ENCODE assay signal across 8 cellular contexts in the genomic region with DNA sequence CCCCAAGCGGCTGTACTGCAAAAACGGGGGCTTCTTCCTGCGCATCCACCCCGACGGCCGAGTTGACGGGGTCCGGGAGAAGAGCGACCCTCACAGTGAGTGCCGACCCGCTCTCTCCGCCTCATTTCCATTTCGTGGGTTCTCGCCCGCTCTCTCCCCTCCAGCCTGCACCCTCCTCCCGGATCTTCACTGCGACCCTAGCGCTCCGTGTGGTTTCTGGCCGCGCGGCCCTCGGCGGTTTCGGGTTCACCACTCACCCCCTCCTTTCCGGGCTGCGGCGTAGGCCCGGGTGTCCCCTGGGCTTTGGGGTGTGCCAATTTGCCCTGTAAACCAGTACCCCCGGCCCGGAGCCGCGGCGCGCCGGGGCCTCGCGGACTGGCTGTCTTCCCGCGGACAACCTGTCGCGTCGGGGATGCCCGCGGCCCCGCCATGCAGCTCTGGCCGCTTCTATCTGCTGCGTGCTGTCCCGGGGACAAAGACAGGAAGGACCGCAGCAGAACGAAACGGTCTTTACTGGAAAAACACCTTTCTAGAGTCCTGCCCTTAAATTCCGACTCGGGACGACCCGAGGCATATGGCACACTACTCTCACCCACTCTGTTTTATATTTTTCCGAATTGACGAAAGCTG. TPM values are rescaled to one million over a fixed set of nuclear protein-coding genes. Genes with fewer than 3 reads are reported as not detected.
DNase-seq lines count a peak whose midpoint lies in the region; ATAC-seq, FAIRE-seq and TF ChIP-seq lines count a peak whose summit lies in the region.

No MANE protein-coding gene starts in this region.

- no peak for TF ChIP-seq EP300 in HepG2 (IDR thresholded peaks at IDR 0.05; ENCODE audit: low read depth in 2 of 2, low read length in 2 of 2)
- no peak for TF ChIP-seq EP300 in HepG2 (CRISPR knock-in tag; IDR thresholded peaks at IDR 0.05; ENCODE audit: borderline replicate concordance)

- TF ChIP-seq POLR2A in HepG2 (IDR thresholded peaks at IDR 0.05; ENCODE audit: insufficient read depth in 1 of 2, low read depth in 2 of 2, low read length in 2 of 2) = no peak

- H3K9me3 ChIP-seq in HepG2 (ENCODE audit: low read length) = no peaks in the 10 kb centered on the region

- intact Hi-C loops in HepG2 (cut with micrococcal nuclease; ENCODE audit: unreplicated experiment) = loop anchor here (5.0 kb wide), 1 partner anchor 85 kb away; no protein-coding TSS in a partner anchor

- H3K4me3 Mint-ChIP-seq in T-helper 1 cell treated with Interleukin-12 subunit alpha and Interleukin-12 subunit beta and Interleukin-4 antibody, amounts not matched to agents 30 μg/mL and 1 μg/mL, for 36 hours = peak overlapping the region; percentile 79
- H3K4me3 Mint-ChIP-seq in stimulated activated effector memory CD8-positive, alpha-beta T cell treated with anti-CD3 and anti-CD28 coated beads, Interleukin-12 subunit alpha, Interleukin-12 subunit beta, amount 100 ng/mL, for 72 hours = peak overlapping the region; percentile 77

- CTCF ChIA-PET in HepG2 (lab: Yijun Ruan, JAX; ENCODE audit: low intra/inter-chr PET ratio, low total read pairs) = no interaction called here

- peak overlapping the region; percentile 72 for H3K27ac Mint-ChIP-seq in T-helper 1 cell treated with Interleukin-12 subunit alpha and Interleukin-12 subunit beta and Interleukin-4 antibody, amounts not matched to agents 30 μg/mL and 1 μg/mL, for 36 hours
- no peak overlapping the region for H3K27ac Mint-ChIP-seq in stimulated activated effector memory CD8-positive, alpha-beta T cell treated with anti-CD3 and anti-CD28 coated beads, Interleukin-12 subunit alpha, Interleukin-12 subunit beta, amount 100 ng/mL, for 72 hours

- peak; percentile 51 for ATAC-seq in GM19395 (IDR thresholded peaks at IDR 0.05; ENCODE audit: unreplicated experiment)
- peak; percentile 65 for ATAC-seq in HG03432 (IDR thresholded peaks at IDR 0.05; ENCODE audit: unreplicated experiment)
- peak; percentile 87 for ATAC-seq in HepG2
- ATAC-seq in stimulated activated effector memory CD8-positive, alpha-beta T cell treated with anti-CD3 and anti-CD28 coated beads, Interleukin-12 subunit alpha, Interleukin-12 subunit beta, amount 100 ng/mL, for 72 hours = peak; percentile 60

- peaks cover 20% of the 10 kb centered on the region for H3K4me1 Mint-ChIP-seq in T-helper 1 cell treated with Interleukin-12 subunit alpha and Interleukin-12 subunit beta and Interleukin-4 antibody, amounts not matched to agents 30 μg/mL and 1 μg/mL, for 36 hours (ENCODE audit: low read depth)
- H3K4me1 Mint-ChIP-seq in stimulated activated effector memory CD8-positive, alpha-beta T cell treated with anti-CD3 and anti-CD28 coated beads, Interleukin-12 subunit alpha, Interleukin-12 subunit beta, amount 100 ng/mL, for 72 hours = peaks cover 15% of the 10 kb centered on the region

- peak; percentile 51 for DNase-seq in EH (ENCODE audit: low read depth)
- peak; percentile 46 for DNase-seq in dedifferentiated amniotic fluid mesenchymal stem cell (ENCODE audit: extremely low spot score)
- no peak for DNase-seq in HepG2 (ENCODE audit: low spot score)
- DNase-seq in stimulated activated effector memory CD8-positive, alpha-beta T cell treated with anti-CD3 and anti-CD28 coated beads, Interleukin-12 subunit alpha, Interleukin-12 subunit beta, amount 100 ng/mL, for 72 hours (ENCODE audit: low spot score in 2 of 2) = peak; percentile 15 to 71
- DNase-seq in NCI-H2107 (lab: John Stamatoyannopoulos, UW) = no peak

- peaks cover 4 to 33% of the 10 kb centered on the region in 2 experiments for H3K27me3 ChIP-seq in HepG2 (ENCODE audit: control insufficient read depth in 1 of 2, insufficient read depth in 2 of 2, low read length in 2 of 2)

- BruUV-seq in HepG2 (replicated peaks; lab: Mats Ljungman, UMichigan) = no TSS peak

- POLR2A ChIA-PET in HepG2 (lab: Yijun Ruan, JAX) = no interaction called here

- peaks cover 3% of the 10 kb centered on the region for H3K36me3 Mint-ChIP-seq in T-helper 1 cell treated with Interleukin-12 subunit alpha and Interleukin-12 subunit beta and Interleukin-4 antibody, amounts not matched to agents 30 μg/mL and 1 μg/mL, for 36 hours (ENCODE audit: low read depth)
- H3K36me3 Mint-ChIP-seq in stimulated activated effector memory CD8-positive, alpha-beta T cell treated with anti-CD3 and anti-CD28 coated beads, Interleukin-12 subunit alpha, Interleukin-12 subunit beta, amount 100 ng/mL, for 72 hours = peaks cover 5% of the 10 kb centered on the region

- H3K27me3 Mint-ChIP-seq in T-helper 1 cell treated with Interleukin-12 subunit alpha and Interleukin-12 subunit beta and Interleukin-4 antibody, amounts not matched to agents 30 μg/mL and 1 μg/mL, for 36 hours (ENCODE audit: low read depth) = peaks cover 68% of the 10 kb centered on the region

- H3K36me3 ChIP-seq in HepG2 (replicated peaks in 1 of 2; ENCODE audit: control insufficient read depth in 1 of 2, insufficient read depth in 2 of 2, low read length in 2 of 2) = no peaks in the 10 kb centered on the region

- peaks cover 12% of the 10 kb centered on the region for H3K4me1 ChIP-seq in HepG2 (ENCODE audit: insufficient read depth, low read length)

- peak overlapping the region; percentile 84 for H3K4me2 ChIP-seq in HepG2 (ENCODE audit: low read depth, low read length)

- H3K27ac ChIP-seq in HepG2 (ENCODE audit: extremely low read length, insufficient read depth, low read length) = no peak overlapping the region

- FAIRE-seq in HepG2 (lab: Jason Lieb, UNC) = no peak

- in situ Hi-C loops in HepG2 (cut with HindIII; ENCODE audit: extremely low pct_ligation_motif_present, low pct_unique_long_range_greater_than_20kb) = no loop called here

- H3K4me3 ChIP-seq in HepG2 (replicated peaks in 1 of 3; ENCODE audit: insufficient read depth in 1 of 3, low read depth in 2 of 3, low read length in 3 of 3) = peak overlapping the region; percentile 46 to 72 (median 55)

- no peaks in the 10 kb centered on the region for H3K9me3 Mint-ChIP-seq in T-helper 1 cell treated with Interleukin-12 subunit alpha and Interleukin-12 subunit beta and Interleukin-4 antibody, amounts not matched to agents 30 μg/mL and 1 μg/mL, for 36 hours
- H3K9me3 Mint-ChIP-seq in stimulated activated effector memory CD8-positive, alpha-beta T cell treated with anti-CD3 and anti-CD28 coated beads, Interleukin-12 subunit alpha, Interleukin-12 subunit beta, amount 100 ng/mL, for 72 hours = no peaks in the 10 kb centered on the region

- no peak overlapping the region for H2AFZ ChIP-seq in HepG2 (ENCODE audit: low read length)

- no peak for TF ChIP-seq CTCF in HepG2 (CRISPR knock-in tag; IDR thresholded peaks at IDR 0.05)

- no peak overlapping the region for H3K9ac ChIP-seq in HepG2 (ENCODE audit: insufficient read depth, low read depth, low read length)

- no peak for TF ChIP-seq RAD21 in HepG2 (CRISPR knock-in tag; IDR thresholded peaks at IDR 0.05)

- H4K20me1 ChIP-seq in HepG2 (ENCODE audit: insufficient read depth, low read length) = no peaks in the 10 kb centered on the region

- WGBS in HepG2 (ENCODE audit: low lambda C conversion rate) = 2% methylated on average over 21 of the region's 58 CpGs

- no peaks in the 10 kb centered on the region for H3K79me2 ChIP-seq in HepG2 (ENCODE audit: insufficient read depth, low read length)

TF ChIP-seq in HepG2, 621 proteins besides CTCF, POLR2A, EP300 and RAD21 (continues in another document):
- TF ChIP-seq ZNF30 (CRISPR knock-in tag; IDR thresholded peaks at IDR 0.05) (no peak), RFXAP (CRISPR knock-in tag; IDR thresholded peaks at IDR 0.05; ENCODE audit: borderline replicate concordance) (0 out of 2 replicates have a peak, but pooled peaks have one; percentile 34), GABPB1 (CRISPR knock-in tag; IDR thresholded peaks at IDR 0.05) (0 out of 2 replicates have a peak, but pooled peaks have one; percentile 53), SMARCE1 (IDR thresholded peaks at IDR 0.05; ENCODE audit: borderline replicate concordance) (no peak), ZNF292 (CRISPR knock-in tag; IDR thresholded peaks at IDR 0.05; ENCODE audit: borderline replicate concordance, low read depth) (no peak), ZFP62 (CRISPR knock-in tag; IDR thresholded peaks at IDR 0.05) (no peak), ZNF460 (CRISPR knock-in tag; IDR thresholded peaks at IDR 0.05; ENCODE audit: borderline replicate concordance) (no peak)

RNA-seq across cellular contexts. Expression of a gene that starts 0.7 kb away (rescaled TPM):
- total RNA-seq in HepG2 (2016; rRNA removed; fragmentation: Illumina TruSeq; extraction: Trizol) = 0.02 and 0.04 TPM in 2 replicates
- not detected in 2 replicates for total RNA-seq in HepG2 (2016; cell fraction: cytosol; rRNA removed; fragmentation: Illumina TruSeq; extraction: Trizol; ENCODE audit: low read depth)
- 0.02 and 0.03 TPM in 2 replicates for total RNA-seq in HepG2 (2016; cell fraction: insoluble cytoplasmic fraction; rRNA removed; fragmentation: Illumina TruSeq; extraction: Trizol)
- total RNA-seq in HepG2 (2016; cell fraction: membrane; rRNA removed; fragmentation: Illumina TruSeq; extraction: Trizol) = 0.03 TPM in 1 of 2 replicates, not detected in the other
- 0.09 TPM in 1 of 2 replicates, not detected in the other for total RNA-seq in HepG2 (2016; cell fraction: nucleus; rRNA removed; fragmentation: Illumina TruSeq; extraction: Trizol)
- polyA plus RNA-seq in HepG2 (2011; rRNA removed) = 0.01 TPM in 2 replicates
- 0.01 and 0.03 TPM in 2 replicates for polyA plus RNA-seq in HepG2 (2011; cell fraction: cytosol; rRNA removed)
- polyA plus RNA-seq in HepG2 (2011; cell fraction: nucleus; rRNA removed) = not detected in 2 replicates
- 0.03 TPM in 1 of 2 replicates, not detected in the other for polyA plus RNA-seq in HepG2 (2012)
- polyA plus RNA-seq in HepG2 (2016; cell fraction: cytosol; fragmentation: Illumina TruSeq; extraction: Trizol; ENCODE audit: low read depth) = not detected in 2 replicates
- polyA plus RNA-seq in HepG2 (2016; cell fraction: insoluble cytoplasmic fraction; fragmentation: Illumina TruSeq; extraction: Trizol; ENCODE audit: low read depth) = 0.11 TPM in 1 of 2 replicates, not detected in the other
- not detected in 2 replicates for polyA plus RNA-seq in HepG2 (2016; cell fraction: membrane; fragmentation: Illumina TruSeq; extraction: Trizol; ENCODE audit: low read depth)
- 0.07 TPM in 1 of 2 replicates, not detected in the other for polyA plus RNA-seq in HepG2 (2016; cell fraction: nucleus; fragmentation: Illumina TruSeq; extraction: Trizol; ENCODE audit: insufficient read depth, low read depth)
- 0.06 and 4.7 TPM in 2 replicates for polyA minus RNA-seq in HepG2 (2011; rRNA and poly(A)+ RNA removed; ENCODE audit: low replicate concordance)
- not detected in 2 replicates for polyA minus RNA-seq in HepG2 (2011; cell fraction: cytosol; rRNA and poly(A)+ RNA removed)
- 0.12 TPM in 1 of 2 replicates, not detected in the other for polyA minus RNA-seq in HepG2 (2011; cell fraction: nucleus; rRNA and poly(A)+ RNA removed)

Comparison
In these comparisons a context has a peak if more than half of its experiments do, and no peak if none do; other contexts are left out.
1. DNase-seq: peak in EH (single experiment), dedifferentiated amniotic fluid mesenchymal stem cell (single experiment) and stimulated activated effector memory CD8-positive, alpha-beta T cell treated with anti-CD3 and anti-CD28 coated beads, Interleukin-12 subunit alpha, Interleukin-12 subunit beta, amount 100 ng/mL, for 72 hours (2 of 2); none in HepG2 (single experiment) and NCI-H2107 (single experiment).
2. Peak in every context shown above with its lines, with median percentiles within 50 percentile points of each other: ATAC-seq.